In the genomic region with DNA sequence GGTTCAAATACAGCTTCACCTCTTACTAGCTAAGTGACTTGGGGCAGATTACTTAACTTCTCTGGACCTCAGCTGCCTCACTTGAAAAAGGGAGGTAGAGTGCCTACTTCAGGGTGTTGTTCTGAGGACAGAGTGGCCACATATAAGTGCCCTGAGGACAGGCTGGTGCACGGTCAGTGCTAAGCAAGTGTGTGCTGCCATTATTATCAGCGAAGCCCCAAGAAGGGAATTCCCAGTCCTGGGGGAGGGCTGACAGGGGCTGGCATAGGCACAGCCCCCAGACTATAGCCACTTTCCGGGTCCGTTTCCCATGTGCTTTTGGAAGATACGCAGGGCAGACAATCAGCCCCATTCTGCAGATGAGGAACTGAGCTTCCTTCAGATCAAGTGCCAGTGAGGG, we compare ENCODE assay signal across 1 cellular context.
TF ChIP-seq lines count a peak whose summit lies in the region.

No MANE protein-coding gene starts in this region.

TF ChIP-seq in SK-N-SH, 30 proteins besides CTCF, POLR2A, EP300 and RAD21 (continued from another document):
- TF ChIP-seq, protein P1, sequence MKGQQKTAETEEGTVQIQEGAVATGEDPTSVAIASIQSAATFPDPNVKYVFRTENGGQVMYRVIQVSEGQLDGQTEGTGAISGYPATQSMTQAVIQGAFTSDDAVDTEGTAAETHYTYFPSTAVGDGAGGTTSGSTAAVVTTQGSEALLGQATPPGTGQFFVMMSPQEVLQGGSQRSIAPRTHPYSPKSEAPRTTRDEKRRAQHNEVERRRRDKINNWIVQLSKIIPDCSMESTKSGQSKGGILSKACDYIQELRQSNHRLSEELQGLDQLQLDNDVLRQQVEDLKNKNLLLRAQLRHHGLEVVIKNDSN (IDR thresholded peaks at IDR 0.05; ENCODE audit: borderline replicate concordance, low read depth): no peak
- TF ChIP-seq NRF1 (IDR thresholded peaks at IDR 0.05; ENCODE audit: low read depth, low read length) (no peak), RCOR1 (IDR thresholded peaks at IDR 0.05; ENCODE audit: low read length) (no peak)
- TF ChIP-seq, protein P2, sequence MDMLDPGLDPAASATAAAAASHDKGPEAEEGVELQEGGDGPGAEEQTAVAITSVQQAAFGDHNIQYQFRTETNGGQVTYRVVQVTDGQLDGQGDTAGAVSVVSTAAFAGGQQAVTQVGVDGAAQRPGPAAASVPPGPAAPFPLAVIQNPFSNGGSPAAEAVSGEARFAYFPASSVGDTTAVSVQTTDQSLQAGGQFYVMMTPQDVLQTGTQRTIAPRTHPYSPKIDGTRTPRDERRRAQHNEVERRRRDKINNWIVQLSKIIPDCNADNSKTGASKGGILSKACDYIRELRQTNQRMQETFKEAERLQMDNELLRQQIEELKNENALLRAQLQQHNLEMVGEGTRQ (IDR thresholded peaks at IDR 0.05; ENCODE audit: borderline replicate concordance, low read depth, low read length): no peak
